15 cellular contexts compared by ENCODE assay signal in the genomic region with DNA sequence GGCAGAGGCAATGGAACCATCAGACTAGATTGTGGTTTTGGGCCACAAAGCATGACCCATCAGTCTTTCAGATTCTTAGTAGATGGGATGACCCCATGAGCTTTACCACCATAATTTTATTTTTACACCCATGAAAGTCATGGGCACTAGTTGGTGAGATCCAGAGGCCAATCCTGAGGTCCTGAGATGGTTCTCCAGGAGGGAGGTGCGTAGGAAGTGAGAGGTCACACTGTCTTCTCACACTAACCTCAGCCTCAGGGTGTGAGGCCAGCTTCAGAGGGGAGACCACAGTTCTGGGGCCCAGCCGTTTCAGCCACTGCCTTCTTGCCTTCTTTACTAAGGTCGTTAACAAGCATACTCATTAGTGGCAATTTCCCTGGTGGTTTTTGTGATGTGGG.
DNase-seq lines count a peak whose midpoint lies in the region; ATAC-seq, FAIRE-seq and TF ChIP-seq lines count a peak whose summit lies in the region.
"Had no signal": no experiment of that assay in that cellular context is flagged by ENCODE, and none has a peak within 500 bp of the region (broad histone marks: within the 10 kb centered on the region; RNA-seq: fewer than 3 reads in every experiment).

No MANE protein-coding gene starts in this region.

- TF ChIP-seq CTCF in CD8-positive, alpha-beta T cell (IDR thresholded peaks at IDR 0.05), result no peak

- no peaks in the 10 kb centered on the region for H3K9me3 ChIP-seq in CD4-positive, CD25-positive, alpha-beta regulatory T cell (ENCODE audit: control insufficient read depth in 2 of 2, low read length in 2 of 2)
- no peaks in the 10 kb centered on the region for H3K9me3 ChIP-seq in small intestine (ENCODE audit: control insufficient read depth, low read depth)
- no peaks in the 10 kb centered on the region for H3K9me3 ChIP-seq in CD8-positive, alpha-beta T cell (ENCODE audit: low read length)
- H3K9me3 ChIP-seq: neutrophil, thyroid gland had no signal

- H3K27ac Mint-ChIP-seq in CD4-positive, CD25-positive, alpha-beta regulatory T cell, result peak overlapping the region; percentile 7 to 85 (median 39)
- H3K27ac Mint-ChIP-seq in activated CD8-positive, alpha-beta T cell treated with anti-CD3 and anti-CD28 coated beads, Interleukin-2, amount 10 ng/mL, durations not matched to agents 7 days and 5 days, result peak overlapping the region; percentile 84
- no peak overlapping the region for H3K27ac Mint-ChIP-seq in CD8-positive, alpha-beta T cell

- ATAC-seq in CD4-positive, CD25-positive, alpha-beta regulatory T cell (ENCODE audit: low read depth in 2 of 2), result no peak
- ATAC-seq in GM18909 (IDR thresholded peaks at IDR 0.05; ENCODE audit: poor library complexity, unreplicated experiment) (peak; percentile 30), HG02981 (IDR thresholded peaks at IDR 0.05; ENCODE audit: unreplicated experiment) (peak; percentile 27)
- ATAC-seq in activated CD8-positive, alpha-beta T cell treated with anti-CD3 and anti-CD28 coated beads, Interleukin-2, amount 10 ng/mL, durations not matched to agents 7 days and 5 days, result peak; percentile 27
- no peak for ATAC-seq in CD8-positive, alpha-beta T cell
- ATAC-seq: PC-3 had no signal

- POLR2A ChIA-PET in activated CD8-positive, alpha-beta T cell treated with anti-CD3 and anti-CD28 coated beads, Interleukin-2, amount 10 ng/mL, durations not matched to agents 7 days and 5 days (lab: Charles Lee), result interaction anchor here (0.6 to 2.3 kb wide), 8 partner anchors 9 to 106 kb away, joined by 4 to 21 read pairs (median 6); partner anchors contain the start of gene AKAP11
- POLR2A ChIA-PET in CD8-positive, alpha-beta T cell (lab: Charles Lee), result interaction anchor here (1.0 kb wide), 2 partner anchors 11 to 23 kb away, joined by 3 to 4 read pairs; no protein-coding TSS in a partner anchor

- no peaks in the 10 kb centered on the region for H3K36me3 Mint-ChIP-seq in CD4-positive, CD25-positive, alpha-beta regulatory T cell
- peaks cover 11% of the 10 kb centered on the region for H3K36me3 Mint-ChIP-seq in activated CD8-positive, alpha-beta T cell treated with anti-CD3 and anti-CD28 coated beads, Interleukin-2, amount 10 ng/mL, durations not matched to agents 7 days and 5 days (ENCODE audit: low read depth)
- no peaks in the 10 kb centered on the region for H3K36me3 Mint-ChIP-seq in CD8-positive, alpha-beta T cell

- peaks cover 21 to 46% (median 34%) of the 10 kb centered on the region in 4 donors for H3K4me1 Mint-ChIP-seq in CD4-positive, CD25-positive, alpha-beta regulatory T cell
- H3K4me1 Mint-ChIP-seq in activated CD8-positive, alpha-beta T cell treated with anti-CD3 and anti-CD28 coated beads, Interleukin-2, amount 10 ng/mL, durations not matched to agents 7 days and 5 days (ENCODE audit: low read depth), result peaks cover 72% of the 10 kb centered on the region
- H3K4me1 Mint-ChIP-seq in CD8-positive, alpha-beta T cell (ENCODE audit: low read depth), result peaks cover 28% of the 10 kb centered on the region

- peaks cover 0 to 3% (median 0%) of the 10 kb centered on the region in 7 donors for H3K9me3 Mint-ChIP-seq in CD4-positive, CD25-positive, alpha-beta regulatory T cell
- H3K9me3 Mint-ChIP-seq in activated CD8-positive, alpha-beta T cell treated with anti-CD3 and anti-CD28 coated beads, Interleukin-2, amount 10 ng/mL, durations not matched to agents 7 days and 5 days (ENCODE audit: insufficient read depth), result no peaks in the 10 kb centered on the region
- no peaks in the 10 kb centered on the region for H3K9me3 Mint-ChIP-seq in CD8-positive, alpha-beta T cell

- H3K27ac ChIP-seq in CD4-positive, CD25-positive, alpha-beta regulatory T cell (ENCODE audit: insufficient read depth, low read length, poor library complexity, severe bottlenecking), result peak overlapping the region; percentile 77
- H3K27ac ChIP-seq in small intestine (ENCODE audit: low read depth in 1 of 2, low read length in 1 of 2), result peak overlapping the region in 1 of 2 donors; percentile 62
- H3K27ac ChIP-seq in CD8-positive, alpha-beta T cell (ENCODE audit: low read depth, low read length), result no peak overlapping the region
- H3K27ac ChIP-seq: C4-2B, neutrophil, thyroid gland had no signal

- no peak for FAIRE-seq in small intestine (lab: Jason Lieb, UNC)

- H3K27me3 ChIP-seq in CD4-positive, CD25-positive, alpha-beta regulatory T cell (ENCODE audit: control insufficient read depth, insufficient read depth, low read length), result no peaks in the 10 kb centered on the region
- no peaks in the 10 kb centered on the region for H3K27me3 ChIP-seq in small intestine (ENCODE audit: control insufficient read depth in 2 of 2, insufficient read depth in 2 of 2, low read length in 2 of 2)
- no peaks in the 10 kb centered on the region for H3K27me3 ChIP-seq in CD8-positive, alpha-beta T cell (ENCODE audit: insufficient read depth, low read length)
- H3K27me3 ChIP-seq: neutrophil, thyroid gland had no signal

- intact Hi-C loops in CD8-positive, alpha-beta T cell (cut with DNase I, micrococcal nuclease), result loop anchor here in 1 of 2 experiments (2.0 kb wide), 1 partner anchor 14 kb away; no protein-coding TSS in a partner anchor

- peaks cover 15% of the 10 kb centered on the region for H3K4me1 ChIP-seq in CD4-positive, CD25-positive, alpha-beta regulatory T cell (ENCODE audit: control insufficient read depth, insufficient read depth, low read length, poor library complexity, severe bottlenecking)
- H3K4me1 ChIP-seq in small intestine (ENCODE audit: control insufficient read depth in 2 of 2, insufficient read depth in 1 of 2, low read depth in 1 of 2, low read length in 1 of 2), result peaks cover 0 to 3% of the 10 kb centered on the region in 2 donors
- no peaks in the 10 kb centered on the region for H3K4me1 ChIP-seq in CD8-positive, alpha-beta T cell (ENCODE audit: insufficient read depth, low read length)
- H3K4me1 ChIP-seq: thyroid gland had no signal

- H3K4me3 Mint-ChIP-seq in CD4-positive, CD25-positive, alpha-beta regulatory T cell, result peak overlapping the region in 1 of 4 donors; percentile 14
- H3K4me3 Mint-ChIP-seq in activated CD8-positive, alpha-beta T cell treated with anti-CD3 and anti-CD28 coated beads, Interleukin-2, amount 10 ng/mL, durations not matched to agents 7 days and 5 days, result peak overlapping the region; percentile 30
- H3K4me3 Mint-ChIP-seq in CD8-positive, alpha-beta T cell, result no peak overlapping the region

- CTCF ChIA-PET in activated CD8-positive, alpha-beta T cell treated with anti-CD3 and anti-CD28 coated beads, Interleukin-2, amount 10 ng/mL, durations not matched to agents 7 days and 5 days (lab: Charles Lee), result interaction anchor here (1.2 to 7.4 kb wide), 10 partner anchors 10 to 106 kb away, joined by 3 to 58 read pairs (median 7); no protein-coding TSS in a partner anchor
- CTCF ChIA-PET in CD8-positive, alpha-beta T cell (lab: Charles Lee), result no interaction called here

- H3K36me3 ChIP-seq in CD4-positive, CD25-positive, alpha-beta regulatory T cell (ENCODE audit: control insufficient read depth, insufficient read depth, low read length), result no peaks in the 10 kb centered on the region
- H3K36me3 ChIP-seq in small intestine (ENCODE audit: control insufficient read depth in 2 of 2, insufficient read depth in 2 of 2, low read length in 2 of 2), result no peaks in the 10 kb centered on the region
- H3K36me3 ChIP-seq in CD8-positive, alpha-beta T cell (ENCODE audit: insufficient read depth, low read length), result no peaks in the 10 kb centered on the region
- H3K36me3 ChIP-seq: neutrophil, thyroid gland had no signal

- H3K27me3 Mint-ChIP-seq in CD4-positive, CD25-positive, alpha-beta regulatory T cell, result no peaks in the 10 kb centered on the region
- H3K27me3 Mint-ChIP-seq in activated CD8-positive, alpha-beta T cell treated with anti-CD3 and anti-CD28 coated beads, Interleukin-2, amount 10 ng/mL, durations not matched to agents 7 days and 5 days (ENCODE audit: low read depth), result no peaks in the 10 kb centered on the region
- no peaks in the 10 kb centered on the region for H3K27me3 Mint-ChIP-seq in CD8-positive, alpha-beta T cell (ENCODE audit: low read depth)

- no peak for DNase-seq in CD4-positive, CD25-positive, alpha-beta regulatory T cell
- no peak for DNase-seq in activated CD8-positive, alpha-beta T cell treated with anti-CD3 and anti-CD28 coated beads, Interleukin-2, amount 10 ng/mL, durations not matched to agents 7 days and 5 days
- DNase-seq in SIG-M5 (lab: John Stamatoyannopoulos, UW) (no peak), small intestine (no peak), OCI-M1 (lab: John Stamatoyannopoulos, UW) (no peak)
- no peak for DNase-seq in CD8-positive, alpha-beta T cell
- DNase-seq: aorta, erythroblast, NCI-H1105 treated with DMSO at 0.1 percent for 48 hours, PC-3, thyroid gland had no signal

- peak overlapping the region; percentile 37 for H3K4me3 ChIP-seq in CD4-positive, CD25-positive, alpha-beta regulatory T cell (ENCODE audit: low read depth, low read length)
- no peak overlapping the region for H3K4me3 ChIP-seq in small intestine (ENCODE audit: low read depth in 1 of 2, low read length in 2 of 2)
- H3K4me3 ChIP-seq in CD8-positive, alpha-beta T cell (ENCODE audit: low read depth, low read length), result no peak overlapping the region
- H3K4me3 ChIP-seq: thyroid gland had no signal

- 68 to 80% (median 77%) methylated on average over 3 of the region's 3 CpGs for WGBS in small intestine, 3 donors

Comparison
In these comparisons a context has a peak if more than half of its experiments do, and no peak if none do; other contexts are left out.
1. ATAC-seq: peak in GM18909 (single experiment), HG02981 (single experiment) and activated CD8-positive, alpha-beta T cell treated with anti-CD3 and anti-CD28 coated beads, Interleukin-2, amount 10 ng/mL, durations not matched to agents 7 days and 5 days (single experiment); none in CD4-positive, CD25-positive, alpha-beta regulatory T cell (0 of 2) and CD8-positive, alpha-beta T cell (single experiment).